Comparison of ENCODE assay signal across 1 cellular context in genomic region chr13:98155475-98156111, GRCh38.
TF ChIP-seq lines count a peak whose summit lies in the region.

No MANE protein-coding gene starts in this region.

TF ChIP-seq in HEK293, 187 proteins besides CTCF, POLR2A, EP300 and RAD21 (continued from another document):
- TF ChIP-seq SP7 (tag by site-specific recombination; IDR thresholded peaks at IDR 0.05): 0 out of 2 replicates have a peak, but pooled peaks have one; percentile 23
- TF ChIP-seq KLF8 (tag by site-specific recombination; IDR thresholded peaks at IDR 0.05): no peak
- 0 out of 2 replicates have a peak, but pooled peaks have one; percentile 41 for TF ChIP-seq ZNF121 (tag by site-specific recombination; IDR thresholded peaks at IDR 0.05)
- TF ChIP-seq PRDM10 (tag by site-specific recombination; IDR thresholded peaks at IDR 0.05): peak; percentile 55; the same call in 1 of the 2 replicates
- peak; percentile 88 for TF ChIP-seq ZNF280D (tag by site-specific recombination; IDR thresholded peaks at IDR 0.05)
- 0 out of 2 replicates have a peak, but pooled peaks have one; percentile 22 for TF ChIP-seq ZBTB8A (tag by site-specific recombination; IDR thresholded peaks at IDR 0.05)
- TF ChIP-seq OSR2 (tag by site-specific recombination; IDR thresholded peaks at IDR 0.05): peak; percentile 87
